In genomic region chr4:147286846-147287587, GRCh38 we compare ENCODE assay signal across 24 cellular contexts.
DNase-seq lines count a peak whose midpoint lies in the region; ATAC-seq, FAIRE-seq and TF ChIP-seq lines count a peak whose summit lies in the region.
"Had no signal": no experiment of that assay in that cellular context is flagged by ENCODE, and none has a peak within 500 bp of the region (broad histone marks: within the 10 kb centered on the region; RNA-seq: fewer than 3 reads in every experiment).

No MANE protein-coding gene starts in this region.

- no peaks in the 10 kb centered on the region for H3K9me3 Mint-ChIP-seq in activated CD8-positive, alpha-beta T cell treated with anti-CD3 and anti-CD28 coated beads, Interleukin-2, amount 10 ng/mL, durations not matched to agents 7 days and 5 days (ENCODE audit: insufficient read depth)
- H3K9me3 Mint-ChIP-seq: T-helper 1 cell treated with Interleukin-12 subunit alpha and Interleukin-12 subunit beta and Interleukin-4 antibody, amounts not matched to agents 30 μg/mL and 1 μg/mL, for 36 hours had no signal

- H2BK120ac ChIP-seq in mesenchymal stem cell (ENCODE audit: low read depth, low read length), result no peak overlapping the region

- dilution Hi-C loops in endothelial cell of umbilical vein (cut with MboI; ENCODE audit: extremely low pct_ligation_motif_present, low sequenced_read_pairs), result no loop called here

- H3K4me3 ChIP-seq in endothelial cell of umbilical vein (replicated peaks in 1 of 3; ENCODE audit: insufficient read depth in 1 of 3, low read depth in 1 of 3, low read length in 3 of 3) (no peak overlapping the region), mesenchymal stem cell (ENCODE audit: insufficient read depth in 1 of 2, low read depth in 1 of 2, low read length in 2 of 2) (no peak overlapping the region), subcutaneous abdominal adipose tissue (ENCODE audit: low read depth in 1 of 5, low read length in 5 of 5) (no peak overlapping the region)
- H3K4me3 ChIP-seq: dorsolateral prefrontal cortex, upper lobe of left lung had no signal

- no peak overlapping the region for H3K27ac ChIP-seq in endothelial cell of umbilical vein (ENCODE audit: insufficient read depth, low read depth, low read length)
- H3K27ac ChIP-seq in mesenchymal stem cell (ENCODE audit: low read length, poor library complexity, severe bottlenecking), result no peak overlapping the region
- H3K27ac ChIP-seq in subcutaneous abdominal adipose tissue (ENCODE audit: low read depth, low read length), result peak overlapping the region; percentile 79
- H3K27ac ChIP-seq: upper lobe of left lung had no signal

- no peaks in the 10 kb centered on the region for H3K79me1 ChIP-seq in mesenchymal stem cell (replicated peaks; ENCODE audit: low read length, poor library complexity, severe bottlenecking)

- intact Hi-C loops in endothelial cell of umbilical vein (cut with micrococcal nuclease), result no loop called here

- H3K9ac ChIP-seq in endothelial cell of umbilical vein (replicated peaks; ENCODE audit: extremely low read depth, insufficient read depth, low read length) (no peak overlapping the region), mesenchymal stem cell (ENCODE audit: low read length) (no peak overlapping the region), subcutaneous abdominal adipose tissue (ENCODE audit: low read length in 5 of 5) (no peak overlapping the region)

- no peaks in the 10 kb centered on the region for H3K4me1 Mint-ChIP-seq in activated CD8-positive, alpha-beta T cell treated with anti-CD3 and anti-CD28 coated beads, Interleukin-2, amount 10 ng/mL, durations not matched to agents 7 days and 5 days (ENCODE audit: low read depth)
- H3K4me1 Mint-ChIP-seq: IgD-negative memory B cell; naive thymus-derived CD4-positive, alpha-beta T cell had no signal

- POLR2A ChIA-PET in endothelial cell of umbilical vein (lab: Charles Lee), result no interaction called here
- POLR2A ChIA-PET in activated CD8-positive, alpha-beta T cell treated with anti-CD3 and anti-CD28 coated beads, Interleukin-2, amount 10 ng/mL, durations not matched to agents 7 days and 5 days (lab: Charles Lee), result no interaction called here

- no peak overlapping the region for H2AFZ ChIP-seq in endothelial cell of umbilical vein (ENCODE audit: low read depth, low read length)
- no peak overlapping the region for H2AFZ ChIP-seq in mesenchymal stem cell (ENCODE audit: low read depth, low read length)

- H3K36me3 ChIP-seq in endothelial cell of umbilical vein (ENCODE audit: control insufficient read depth in 2 of 2, extremely low read depth in 1 of 2, insufficient read depth in 2 of 2, low read length in 2 of 2), result no peaks in the 10 kb centered on the region
- H3K36me3 ChIP-seq in mesenchymal stem cell (ENCODE audit: control insufficient read depth in 1 of 2, insufficient read depth in 2 of 2, low read depth in 1 of 2, low read length in 2 of 2), result no peaks in the 10 kb centered on the region
- no peaks in the 10 kb centered on the region for H3K36me3 ChIP-seq in subcutaneous abdominal adipose tissue (ENCODE audit: control insufficient read depth in 5 of 5, insufficient read depth in 5 of 5, low read length in 5 of 5)
- H3K36me3 ChIP-seq: upper lobe of left lung had no signal

- no peaks in the 10 kb centered on the region for H3K9me3 ChIP-seq in endothelial cell of umbilical vein (replicated peaks; ENCODE audit: control insufficient read depth, insufficient read depth, low read length)
- no peaks in the 10 kb centered on the region for H3K9me3 ChIP-seq in mesenchymal stem cell (ENCODE audit: control insufficient read depth, low read length)
- H3K9me3 ChIP-seq in subcutaneous abdominal adipose tissue (ENCODE audit: control insufficient read depth in 5 of 5, low read length in 5 of 5), result no peaks in the 10 kb centered on the region

- H4K91ac ChIP-seq in mesenchymal stem cell (ENCODE audit: low read length), result no peak overlapping the region

- H3K4me1 ChIP-seq in endothelial cell of umbilical vein (ENCODE audit: control insufficient read depth, extremely low read depth, insufficient read depth, low read length) (no peaks in the 10 kb centered on the region), mesenchymal stem cell (ENCODE audit: control insufficient read depth, insufficient read depth, low read depth, low read length) (peaks cover under 1% of the 10 kb centered on the region), subcutaneous abdominal adipose tissue (ENCODE audit: control insufficient read depth in 5 of 5, insufficient read depth in 5 of 5, low read length in 5 of 5) (peaks cover 0 to 19% (median 12%) of the 10 kb centered on the region in 5 donors)
- H3K4me1 ChIP-seq: upper lobe of left lung had no signal

- no peaks in the 10 kb centered on the region for H3K9me1 ChIP-seq in endothelial cell of umbilical vein (replicated peaks; ENCODE audit: control insufficient read depth, extremely low read depth, insufficient read depth, low read length)

- peak overlapping the region in 1 of 2 experiments; percentile 19 for H3K18ac ChIP-seq in mesenchymal stem cell (ENCODE audit: low read depth in 1 of 2, low read length in 2 of 2)

- H3K4me2 ChIP-seq in endothelial cell of umbilical vein (ENCODE audit: insufficient read depth, low read length) (no peak overlapping the region), mesenchymal stem cell (ENCODE audit: low read length, poor library complexity, severe bottlenecking) (no peak overlapping the region)

- H4K20me1 ChIP-seq in endothelial cell of umbilical vein (replicated peaks; ENCODE audit: control insufficient read depth, extremely low read depth, insufficient read depth, low read length), result no peaks in the 10 kb centered on the region

- H3K23ac ChIP-seq in mesenchymal stem cell (ENCODE audit: low read length in 2 of 2), result no peak overlapping the region

- no peaks in the 10 kb centered on the region for H3K36me3 Mint-ChIP-seq in activated CD8-positive, alpha-beta T cell treated with anti-CD3 and anti-CD28 coated beads, Interleukin-2, amount 10 ng/mL, durations not matched to agents 7 days and 5 days (ENCODE audit: low read depth)
- H3K36me3 Mint-ChIP-seq: IgD-negative memory B cell; naive thymus-derived CD4-positive, alpha-beta T cell had no signal

- no peak overlapping the region for H2AK5ac ChIP-seq in mesenchymal stem cell (ENCODE audit: low read length, severe bottlenecking)

- BruUV-seq in endothelial cell of umbilical vein (replicated peaks; lab: Mats Ljungman, UMichigan), result no TSS peak

- FAIRE-seq in endothelial cell of umbilical vein (lab: Jason Lieb, UNC), result no peak
- FAIRE-seq: endometrium, kidney had no signal

- H3K27ac Mint-ChIP-seq in activated CD8-positive, alpha-beta T cell treated with anti-CD3 and anti-CD28 coated beads, Interleukin-2, amount 10 ng/mL, durations not matched to agents 7 days and 5 days, result no peak overlapping the region
- H3K27ac Mint-ChIP-seq: IgD-negative memory B cell; naive thymus-derived CD4-positive, alpha-beta T cell; T-helper 1 cell treated with Interleukin-12 subunit alpha and Interleukin-12 subunit beta and Interleukin-4 antibody, amounts not matched to agents 30 μg/mL and 1 μg/mL, for 36 hours had no signal

- no peak overlapping the region for H2BK15ac ChIP-seq in mesenchymal stem cell (ENCODE audit: low read depth, poor library complexity, severe bottlenecking)

- 62% methylated on average over 6 of the region's 6 CpGs for WGBS in mesenchymal stem cell

- H2BK5ac ChIP-seq in mesenchymal stem cell (ENCODE audit: low read depth, low read length, poor library complexity, severe bottlenecking), result no peak overlapping the region

- DNase-seq in MV-4-11 (lab: John Stamatoyannopoulos, UW) (peak; percentile 64), endothelial cell of umbilical vein (ENCODE audit: low read depth, low spot score) (peak; percentile 42), mesenchymal stem cell (peak; percentile 13), NCI-H1694 treated with DMSO at 0.1 percent for 48 hours (lab: John Stamatoyannopoulos, UW) (no peak)
- no peak for DNase-seq in activated CD8-positive, alpha-beta T cell treated with anti-CD3 and anti-CD28 coated beads, Interleukin-2, amount 10 ng/mL, durations not matched to agents 7 days and 5 days
- DNase-seq: activated CD4-positive, alpha-beta T cell treated with anti-CD3 and anti-CD28 coated beads, Interleukin-2, amount 50 U/mL, for 4 hours; activated CD4-positive, CD25-positive, alpha-beta regulatory T cell; activated naive CD4-positive, alpha-beta T cell; C1 segment of cervical spinal cord; dorsolateral prefrontal cortex; kidney; naive thymus-derived CD4-positive, alpha-beta T cell; NCI-H1092; NCI-H1694; NCI-H510A; occipital lobe; stimulated activated CD4-positive, alpha-beta T cell treated with anti-CD3 and anti-CD28 coated beads, Interleukin-15, amount 100 ng/mL, for 24 hours; stimulated activated CD4-positive, alpha-beta T cell treated with anti-CD3 and anti-CD28 coated beads, Interleukin-4, amount 100 ng/mL, for 4 hours; upper lobe of left lung had no signal

- no peak overlapping the region for H3K4me3 Mint-ChIP-seq in activated CD8-positive, alpha-beta T cell treated with anti-CD3 and anti-CD28 coated beads, Interleukin-2, amount 10 ng/mL, durations not matched to agents 7 days and 5 days
- H3K4me3 Mint-ChIP-seq: IgD-negative memory B cell; naive thymus-derived CD4-positive, alpha-beta T cell; T-helper 1 cell treated with Interleukin-12 subunit alpha and Interleukin-12 subunit beta and Interleukin-4 antibody, amounts not matched to agents 30 μg/mL and 1 μg/mL, for 36 hours had no signal

- H2BK12ac ChIP-seq in mesenchymal stem cell (ENCODE audit: low read length in 2 of 2), result peak overlapping the region in 1 of 2 experiments; percentile 64

- no peak for ATAC-seq in activated CD8-positive, alpha-beta T cell treated with anti-CD3 and anti-CD28 coated beads, Interleukin-2, amount 10 ng/mL, durations not matched to agents 7 days and 5 days
- no peak for ATAC-seq in GM21423 (IDR thresholded peaks at IDR 0.05; ENCODE audit: unreplicated experiment)
- ATAC-seq: naive thymus-derived CD4-positive, alpha-beta T cell had no signal

- H3K27me3 Mint-ChIP-seq in activated CD8-positive, alpha-beta T cell treated with anti-CD3 and anti-CD28 coated beads, Interleukin-2, amount 10 ng/mL, durations not matched to agents 7 days and 5 days (ENCODE audit: low read depth), result no peaks in the 10 kb centered on the region
- H3K27me3 Mint-ChIP-seq: IgD-negative memory B cell had no signal

- CTCF ChIA-PET in endothelial cell of umbilical vein (lab: Charles Lee), result no interaction called here
- CTCF ChIA-PET in activated CD8-positive, alpha-beta T cell treated with anti-CD3 and anti-CD28 coated beads, Interleukin-2, amount 10 ng/mL, durations not matched to agents 7 days and 5 days (lab: Charles Lee), result no interaction called here

- H3K27me3 ChIP-seq in endothelial cell of umbilical vein (ENCODE audit: control insufficient read depth in 2 of 2, insufficient read depth in 2 of 2, low read length in 2 of 2) (peaks cover 0 to 1% of the 10 kb centered on the region in 2 experiments), mesenchymal stem cell (ENCODE audit: control insufficient read depth in 1 of 2, insufficient read depth in 1 of 2, low read length in 2 of 2) (no peaks in the 10 kb centered on the region), subcutaneous abdominal adipose tissue (ENCODE audit: control insufficient read depth in 5 of 5, insufficient read depth in 4 of 5, low read length in 5 of 5) (no peaks in the 10 kb centered on the region)
- H3K27me3 ChIP-seq: dorsolateral prefrontal cortex, upper lobe of left lung had no signal

- peak overlapping the region in 1 of 2 experiments; percentile 37 for H3K4ac ChIP-seq in mesenchymal stem cell (ENCODE audit: low read depth in 1 of 2, low read length in 2 of 2)

- no peak for TF ChIP-seq CTCF in endothelial cell of umbilical vein (IDR thresholded peaks at IDR 0.05; ENCODE audit: extremely low read depth in 1 of 2, insufficient read depth in 1 of 2, low read depth in 1 of 2, low read length in 2 of 2)

- H3K14ac ChIP-seq in mesenchymal stem cell (ENCODE audit: low read length in 2 of 2), result no peak overlapping the region

- H4K8ac ChIP-seq in mesenchymal stem cell (ENCODE audit: low read length), result no peak overlapping the region

- H3K79me2 ChIP-seq in endothelial cell of umbilical vein (ENCODE audit: control insufficient read depth, insufficient read depth, low read length), result no peaks in the 10 kb centered on the region

- no peak for TF ChIP-seq POLR2A in endothelial cell of umbilical vein (IDR thresholded peaks at IDR 0.05; ENCODE audit: low read depth, low read length)

Comparison
In these comparisons a context has a peak if more than half of its experiments do, and no peak if none do; other contexts are left out.
1. DNase-seq: peak in MV-4-11 (single experiment), endothelial cell of umbilical vein (single experiment) and mesenchymal stem cell (single experiment); none in NCI-H1694 treated with DMSO at 0.1 percent for 48 hours (single experiment) and activated CD8-positive, alpha-beta T cell treated with anti-CD3 and anti-CD28 coated beads, Interleukin-2, amount 10 ng/mL, durations not matched to agents 7 days and 5 days (single experiment).